Comparison of ENCODE assay signal across 8 cellular contexts in genomic region chr6:26156850-26157149, GRCh38.
DNase-seq lines count a peak whose midpoint lies in the region; ATAC-seq, FAIRE-seq and TF ChIP-seq lines count a peak whose summit lies in the region.

No MANE protein-coding gene starts in this region.

- FAIRE-seq in A549 (lab: Jason Lieb, UNC) (no peak), kidney (lab: Jason Lieb, UNC) (no peak)

- H3K4me1 ChIP-seq in A549 (peaks cover 32% of the 10 kb centered on the region), kidney (ENCODE audit: control insufficient read depth in 1 of 2, insufficient read depth in 1 of 2, low read depth in 1 of 2, low read length in 2 of 2) (peaks cover 8 to 10% of the 10 kb centered on the region in 2 donors), testis (peaks cover 4% of the 10 kb centered on the region)

- TF ChIP-seq CTCF in A549 (IDR thresholded peaks at IDR 0.05) (no peak), kidney (IDR thresholded peaks at IDR 0.05; ENCODE audit: borderline replicate concordance, extremely low read depth, insufficient read depth) (no peak), testis (IDR thresholded peaks at IDR 0.05) (no peak)

- peak overlapping the region; percentile 72 for H3K4me3 ChIP-seq in A549
- H3K4me3 ChIP-seq in kidney (ENCODE audit: low read length in 2 of 2): peak overlapping the region; percentile 75 to 88
- H3K4me3 ChIP-seq in testis: peak overlapping the region; percentile 75

- ATAC-seq in A549 (no peak; a peak in 3 of 6 replicates), HG02840 (IDR thresholded peaks at IDR 0.05; ENCODE audit: low FRiP score, unreplicated experiment) (peak; percentile 6), HG02970 (IDR thresholded peaks at IDR 0.05; ENCODE audit: low FRiP score, unreplicated experiment) (no peak)

- H3K27ac ChIP-seq in A549: peak overlapping the region; percentile 91 to 95
- peak overlapping the region; percentile 81 for H3K27ac ChIP-seq in angular gyrus (ENCODE audit: low read depth, low read length)
- peak overlapping the region; percentile 89 to 95 for H3K27ac ChIP-seq in kidney (ENCODE audit: low read depth in 2 of 2, low read length in 2 of 2)
- peak overlapping the region; percentile 77 to 93 for H3K27ac ChIP-seq in testis

- H3K27me3 ChIP-seq in testis: no peaks in the 10 kb centered on the region

- CTCF ChIA-PET in A549 (lab: Yijun Ruan, JAX): interaction anchor here (1.0 to 4.6 kb wide), 3 partner anchors 10 to 32 kb away, joined by 3 to 22 read pairs (median 4); a partner anchor contains a TSS

- 0% methylated on average over 8 of the region's 11 CpGs for WGBS in A549 (ENCODE audit: missing lambda C conversion rate)
- 1 to 2% methylated on average over 11 of the region's 11 CpGs for WGBS in testis, 2 donors

- no peak for TF ChIP-seq POLR2A in A549 (IDR thresholded peaks at IDR 0.05; ENCODE audit: low read length)
- TF ChIP-seq POLR2A in testis (IDR thresholded peaks at IDR 0.05): peak; percentile 5

- H3K9ac ChIP-seq in kidney (ENCODE audit: low read length in 2 of 2): peak overlapping the region; percentile 18 to 79

- H3K36me3 ChIP-seq in kidney (ENCODE audit: control insufficient read depth in 1 of 2, insufficient read depth in 2 of 2, low read length in 2 of 2) (no peaks in the 10 kb centered on the region), testis (ENCODE audit: low read depth, missing control alignments) (no peaks in the 10 kb centered on the region)

- POLR2A ChIA-PET in A549 (lab: Yijun Ruan, JAX): interaction anchor here (0.5 to 6.9 kb wide), 20 partner anchors 14 to 1736 kb away, joined by 3 to 350 read pairs (median 10); a partner anchor contains a TSS

- intact Hi-C loops in kidney (cut with DNase I): no loop called here
- intact Hi-C loops in testis (cut with DNase I; ENCODE audit: low total_unique reads): loop anchor here (1.0 kb wide), 1 partner anchor 31 kb away; no protein-coding TSS in a partner anchor

- no peak for DNase-seq in A549 (ENCODE audit: low read depth in 1 of 2, low spot score in 1 of 2)
- DNase-seq in kidney: no peak
- no peak for DNase-seq in testis
- no peak for DNase-seq in SW480 (ENCODE audit: low spot score)
- DNase-seq in AML-193 (lab: John Stamatoyannopoulos, UW): no peak

- no peak for TF ChIP-seq EP300 in A549 (IDR thresholded peaks at IDR 0.05)

- H3K9me3 ChIP-seq in A549 (no peaks in the 10 kb centered on the region), kidney (ENCODE audit: control insufficient read depth in 1 of 2, low read length in 2 of 2) (no peaks in the 10 kb centered on the region), testis (no peaks in the 10 kb centered on the region)

- no peak for TF ChIP-seq RAD21 in A549 (conservative IDR thresholded peaks at IDR 0.05 in 1 of 2, IDR thresholded peaks at IDR 0.05 in 1 of 2)

- H3K4me2 ChIP-seq in A549: peak overlapping the region; percentile 87

TF ChIP-seq in A549, 52 proteins besides CTCF, POLR2A, EP300 and RAD21:
- TF ChIP-seq JUN (IDR thresholded peaks at IDR 0.05) (peak in 1 of 2 experiments; percentile 32; a peak in 2 of 5 replicates), USF2 (IDR thresholded peaks at IDR 0.05) (peak; percentile 31; the same call in 1 of the 2 replicates), SMC3 (IDR thresholded peaks at IDR 0.05) (no peak), RARB (CRISPR knock-in tag; IDR thresholded peaks at IDR 0.05) (no peak)
